ENCODE assay signal across 15 cellular contexts in genomic region chr18:13095466-13095865, GRCh38.
DNase-seq lines count a peak whose midpoint lies in the region; ATAC-seq and TF ChIP-seq lines count a peak whose summit lies in the region.
"Had no signal": no experiment of that assay in that cellular context is flagged by ENCODE, and none has a peak within 500 bp of the region (broad histone marks: within the 10 kb centered on the region; RNA-seq: fewer than 3 reads in every experiment).

No MANE protein-coding gene starts in this region.

- H3K27me3 Mint-ChIP-seq in central memory CD8-positive, alpha-beta T cell, result no peaks in the 10 kb centered on the region
- no peaks in the 10 kb centered on the region for H3K27me3 Mint-ChIP-seq in progenitor cell of endocrine pancreas
- H3K27me3 Mint-ChIP-seq: CD4-positive, alpha-beta memory T cell had no signal

- H3K4me3 Mint-ChIP-seq in central memory CD8-positive, alpha-beta T cell, result no peak overlapping the region
- no peak overlapping the region for H3K4me3 Mint-ChIP-seq in progenitor cell of endocrine pancreas (ENCODE audit: low read depth)
- H3K4me3 Mint-ChIP-seq: CD4-positive, alpha-beta memory T cell; GM23338; H9 had no signal

- H3K36me3 Mint-ChIP-seq in central memory CD8-positive, alpha-beta T cell (ENCODE audit: insufficient read depth), result peaks cover 61% of the 10 kb centered on the region
- peaks cover 45% of the 10 kb centered on the region for H3K36me3 Mint-ChIP-seq in progenitor cell of endocrine pancreas (ENCODE audit: insufficient read depth)

- H3K27ac Mint-ChIP-seq in central memory CD8-positive, alpha-beta T cell (ENCODE audit: low read depth), result peak overlapping the region; percentile 65
- peak overlapping the region; percentile 23 for H3K27ac Mint-ChIP-seq in progenitor cell of endocrine pancreas
- H3K27ac Mint-ChIP-seq: CD4-positive, alpha-beta memory T cell; GM23338; H9 had no signal

- H3K4me1 Mint-ChIP-seq in central memory CD8-positive, alpha-beta T cell, result no peaks in the 10 kb centered on the region
- no peaks in the 10 kb centered on the region for H3K4me1 Mint-ChIP-seq in progenitor cell of endocrine pancreas (ENCODE audit: low read depth)
- H3K4me1 Mint-ChIP-seq: CD4-positive, alpha-beta memory T cell; GM23338; H9 had no signal

- DNase-seq in D341Med (ENCODE audit: low spot score) (peak; percentile 30), progenitor cell of endocrine pancreas (ENCODE audit: low spot score, unreplicated experiment) (no peak), COLO668 (lab: John Stamatoyannopoulos, UW; ENCODE audit: unreplicated experiment) (no peak), iPS-NIHi11 (ENCODE audit: low spot score) (no peak)
- DNase-seq in central memory CD8-positive, alpha-beta T cell (ENCODE audit: low spot score in 2 of 2), result no peak
- DNase-seq: C1 segment of cervical spinal cord; Caco-2; CD4-positive, alpha-beta memory T cell; DMS 273 treated with DMSO at 0.1 percent for 48 hours; DMS79 treated with DMSO at 0.1 percent for 48 hours; GF-D8; H9 had no signal

- ATAC-seq in central memory CD8-positive, alpha-beta T cell (replicated peaks; ENCODE audit: extremely low read depth, poor library complexity, severe bottlenecking), result no peak
- no peak for ATAC-seq in HG02938 (IDR thresholded peaks at IDR 0.05; ENCODE audit: unreplicated experiment)
- ATAC-seq: GM23338, HCT116 had no signal

- TF ChIP-seq CTCF in progenitor cell of endocrine pancreas (IDR thresholded peaks at IDR 0.05; ENCODE audit: unreplicated experiment), result no peak

- no peaks in the 10 kb centered on the region for H3K9me3 Mint-ChIP-seq in central memory CD8-positive, alpha-beta T cell
- peaks cover 3% of the 10 kb centered on the region for H3K9me3 Mint-ChIP-seq in progenitor cell of endocrine pancreas (ENCODE audit: low read depth)
- H3K9me3 Mint-ChIP-seq: CD4-positive, alpha-beta memory T cell had no signal
